8 cellular contexts compared by ENCODE assay signal in the genomic region with DNA sequence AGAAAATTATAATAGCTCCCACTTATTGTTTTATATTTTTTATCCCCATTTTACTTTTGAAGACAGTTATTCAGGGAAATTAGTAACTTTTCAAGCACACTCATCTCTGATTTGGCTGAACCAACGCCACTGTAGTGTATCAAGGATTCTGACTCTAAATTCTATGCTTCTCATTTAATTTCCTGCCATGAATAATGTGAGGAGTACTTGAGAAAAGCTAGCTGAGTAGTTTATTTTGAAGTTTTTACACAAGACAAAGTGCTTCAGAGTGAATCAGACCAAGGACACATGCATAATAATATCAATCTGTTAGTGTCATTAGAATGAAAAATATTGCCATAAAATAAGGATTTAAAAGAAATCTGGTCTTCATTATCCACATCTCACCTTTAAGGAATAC.
"Had no signal": no experiment of that assay in that cellular context is flagged by ENCODE, and none has a peak within 500 bp of the region (broad histone marks: within the 10 kb centered on the region; RNA-seq: fewer than 3 reads in every experiment).

No MANE protein-coding gene starts in this region.

- H3K4me2 ChIP-seq: GM23338 had no signal

- H3K4me3 ChIP-seq: GM23338, HAP-1 had no signal

- H3K27ac ChIP-seq: HL-60 had no signal

- H3K4me1 ChIP-seq: HAP-1 had no signal

- H3K9me3 ChIP-seq: HAP-1 had no signal

- H2AFZ ChIP-seq: GM23338 had no signal

- DNase-seq: H7, HFFc6 had no signal

- ATAC-seq: GM23338, HCT116, HepG2 had no signal

- FAIRE-seq: H1, HepG2 had no signal

- H3K36me3 ChIP-seq: HAP-1 had no signal
